In genomic region chr1:40476924-40477679, GRCh38 we compare ENCODE assay signal across 8 cellular contexts. TPM values are rescaled to one million over a fixed set of nuclear protein-coding genes. Genes with fewer than 3 reads are reported as not detected.
DNase-seq lines count a peak whose midpoint lies in the region; ATAC-seq lines count a peak whose summit lies in the region.

TSS of gene ZFP69 (plus strand) at chr1:40477290. CDS start at chr1:40479362, 2,072 bp downstream.

- H3K4me3 ChIP-seq in adipocyte (ENCODE audit: low read length), result peak within 1 kb of the TSS; percentile 93
- peak within 1 kb of the TSS; percentile 59 for H3K4me3 ChIP-seq in urinary bladder (ENCODE audit: low read depth, low read length)

- peak; percentile 100 for DNase-seq in COLO668 (lab: John Stamatoyannopoulos, UW; ENCODE audit: unreplicated experiment)
- DNase-seq in M059J (ENCODE audit: low read depth), result peak; percentile 68
- DNase-seq in T follicular helper cell (ENCODE audit: low read depth), result peak; percentile 46
- peak; percentile 87 for DNase-seq in adipocyte (ENCODE audit: low read depth)
- peak; percentile 89 for DNase-seq in left ventricle myocardium superior
- DNase-seq in putamen (ENCODE audit: low spot score), result peak; percentile 49

- intact Hi-C loops in left ventricle myocardium superior (cut with micrococcal nuclease), result no loop called here

- ATAC-seq in GM21390 (IDR thresholded peaks at IDR 0.05; ENCODE audit: unreplicated experiment), result peak; percentile 84
- ATAC-seq in left ventricle myocardium superior, result peak; percentile 99

- H3K9ac ChIP-seq in adipocyte (ENCODE audit: low read length), result peak within 1 kb of the TSS; percentile 89

- H3K9me3 ChIP-seq in adipocyte (ENCODE audit: control insufficient read depth, low read length), result peaks cover 40% of the 10 kb centered on the region

- H3K4me1 ChIP-seq in adipocyte (ENCODE audit: control insufficient read depth, insufficient read depth, low read length) (peaks cover 9% of the 10 kb centered on the region), urinary bladder (ENCODE audit: insufficient read depth) (no peaks in the 10 kb centered on the region)

- H3K36me3 ChIP-seq in adipocyte (ENCODE audit: control insufficient read depth, insufficient read depth, low read length, severe bottlenecking), result peaks cover 3% of the 10 kb centered on the region
- H3K36me3 ChIP-seq in urinary bladder (ENCODE audit: insufficient read depth), result peaks cover 2% of the 10 kb centered on the region

- no peaks in the 10 kb centered on the region for H3K27me3 ChIP-seq in adipocyte (replicated peaks; ENCODE audit: control insufficient read depth, insufficient read depth, low read length)

- under 1% methylated on average over 65 of the region's 65 CpGs for WGBS in urinary bladder

- no peak within 1 kb of the TSS for H3K27ac ChIP-seq in urinary bladder (ENCODE audit: low read depth)

RNA-seq across cellular contexts. Expression of gene ZFP69, which starts in this region (rescaled TPM):
- total RNA-seq in M059J (2014; rRNA removed; shearing (Covaris generic)), result 3.6 and 4.4 TPM in 2 replicates
- total RNA-seq in left ventricle myocardium superior (1.9 TPM), urinary bladder (8.6 TPM)
- polyA plus RNA-seq in urinary bladder, result 2.8 TPM

Comparison
In these comparisons a context has a peak if more than half of its experiments do, and no peak if none do; other contexts are left out.
1. DNase-seq: peak in every context shown above with its lines; median percentile 100 in COLO668; 89 in left ventricle myocardium superior; 87 in adipocyte; 68 in M059J; 49 in putamen; 46 in T follicular helper cell.